In genomic region chr6:11039040-11039439, GRCh38 we compare ENCODE assay signal across 13 cellular contexts. TPM values are rescaled to one million over a fixed set of nuclear protein-coding genes. Genes with fewer than 3 reads are reported as not detected.
A peak's percentile ranks its signal among the peaks of the same experiment; 100 is the strongest.
DNase-seq lines count a peak whose midpoint lies in the region; ATAC-seq, FAIRE-seq and TF ChIP-seq lines count a peak whose summit lies in the region.
"Had no signal": no experiment of that assay in that cellular context is flagged by ENCODE, and none has a peak within 500 bp of the region (broad histone marks: within the 10 kb centered on the region; RNA-seq: fewer than 3 reads in every experiment).

No MANE protein-coding gene starts in this region.

- peak overlapping the region in 3 of 5 experiments; percentile 43 to 83 (median 73) for H3K27ac Mint-ChIP-seq in brain
- H3K27ac Mint-ChIP-seq: CD14-positive monocyte had no signal

- H3K36me3 ChIP-seq in HepG2 (replicated peaks in 1 of 2; ENCODE audit: control insufficient read depth in 1 of 2, insufficient read depth in 2 of 2, low read length in 2 of 2) (no peaks in the 10 kb centered on the region; a peak in 1 of 5 replicates), right lobe of liver (no peaks in the 10 kb centered on the region), mesendoderm (ENCODE audit: control insufficient read depth, insufficient read depth, low read length) (no peaks in the 10 kb centered on the region)
- H3K36me3 ChIP-seq: HAP-1 had no signal

- TF ChIP-seq POLR2A in HepG2 (IDR thresholded peaks at IDR 0.05; ENCODE audit: insufficient read depth in 1 of 2, low read depth in 2 of 2, low read length in 2 of 2) (peak in 1 of 2 experiments; percentile 48; a peak in 1 of 4 replicates), right lobe of liver (IDR thresholded peaks at IDR 0.05) (no peak)

- H3K4me3 ChIP-seq in HepG2 (replicated peaks in 1 of 3; ENCODE audit: insufficient read depth in 1 of 3, low read depth in 2 of 3, low read length in 3 of 3) (peak overlapping the region in 2 of 3 experiments; percentile 6 to 15; a peak in 2 of 6 replicates), right lobe of liver (no peak overlapping the region), mesendoderm (ENCODE audit: low read length) (no peak overlapping the region)
- H3K4me3 ChIP-seq: HAP-1, PC-9 had no signal

- H3K4me2 ChIP-seq in HepG2 (ENCODE audit: low read depth, low read length) (peak overlapping the region; percentile 92), mesendoderm (ENCODE audit: low read length) (no peak overlapping the region)
- H3K4me2 ChIP-seq: PC-9 had no signal

- no peak overlapping the region for H4K8ac ChIP-seq in mesendoderm (ENCODE audit: low read depth, low read length)

- no peaks in the 10 kb centered on the region for H3K36me3 Mint-ChIP-seq in brain
- H3K36me3 Mint-ChIP-seq: CD14-positive monocyte had no signal

- in situ Hi-C loops in HepG2 (cut with HindIII; ENCODE audit: extremely low pct_ligation_motif_present, low pct_unique_long_range_greater_than_20kb): no loop called here

- no peak overlapping the region for H3K23ac ChIP-seq in mesendoderm (ENCODE audit: low read length)

- no peak overlapping the region for H2AFZ ChIP-seq in HepG2 (ENCODE audit: low read length)
- H2AFZ ChIP-seq: PC-9 had no signal

- FAIRE-seq in HepG2 (lab: Jason Lieb, UNC): no peak

- TF ChIP-seq RAD21 in HepG2 (CRISPR knock-in tag; IDR thresholded peaks at IDR 0.05): no peak

- TF ChIP-seq CTCF in HepG2 (CRISPR knock-in tag; IDR thresholded peaks at IDR 0.05) (no peak), right lobe of liver (IDR thresholded peaks at IDR 0.05) (no peak), brain (conservative IDR thresholded peaks at IDR 0.05) (no peak)

- peaks cover 76% of the 10 kb centered on the region for H3K4me1 Mint-ChIP-seq in brain

- CTCF ChIA-PET in HepG2 (lab: Yijun Ruan, JAX; ENCODE audit: low intra/inter-chr PET ratio, low total read pairs): interaction anchor here (1.0 kb wide), 1 partner anchor 28 kb away, joined by 3 read pairs; no protein-coding TSS in a partner anchor

- H3K79me1 ChIP-seq in mesendoderm (ENCODE audit: low read length): no peaks in the 10 kb centered on the region

- H2BK120ac ChIP-seq in mesendoderm (ENCODE audit: low read depth, low read length): no peak overlapping the region

- intact Hi-C loops in HepG2 (cut with micrococcal nuclease; ENCODE audit: unreplicated experiment): no loop called here
- intact Hi-C loops in right lobe of liver (cut with DNase I): no loop called here

- no peaks in the 10 kb centered on the region for H4K20me1 ChIP-seq in HepG2 (ENCODE audit: insufficient read depth, low read length)

- no peak overlapping the region for H3K18ac ChIP-seq in mesendoderm (ENCODE audit: low read length)

- H3K4me3 Mint-ChIP-seq in brain: peak overlapping the region in 4 of 5 experiments; percentile 14 to 61 (median 37)

- peak in 1 of 2 experiments; percentile 85; a peak in 2 of 4 replicates for TF ChIP-seq EP300 in HepG2 (IDR thresholded peaks at IDR 0.05; ENCODE audit: low read depth in 2 of 2, low read length in 2 of 2)
- no peak for TF ChIP-seq EP300 in HepG2 (CRISPR knock-in tag; IDR thresholded peaks at IDR 0.05; ENCODE audit: borderline replicate concordance)

- no peak overlapping the region for H4K5ac ChIP-seq in mesendoderm (ENCODE audit: low read length)

- H3K4ac ChIP-seq in mesendoderm (ENCODE audit: low read depth, low read length): no peak overlapping the region

- POLR2A ChIA-PET in HepG2 (lab: Yijun Ruan, JAX): interaction anchor here (0.9 to 6.1 kb wide), 5 partner anchors 27 to 84 kb away, joined by 3 to 52 read pairs (median 14); no protein-coding TSS in a partner anchor

- H3K79me2 ChIP-seq in HepG2 (ENCODE audit: insufficient read depth, low read length): peaks cover 94% of the 10 kb centered on the region
- no peaks in the 10 kb centered on the region for H3K79me2 ChIP-seq in mesendoderm (ENCODE audit: control insufficient read depth, insufficient read depth, low read length)

- ATAC-seq in HepG2: peak; percentile 9; the same call in 2 of the 3 replicates
- ATAC-seq in right lobe of liver: no peak
- ATAC-seq in HG03378 (IDR thresholded peaks at IDR 0.05; ENCODE audit: unreplicated experiment): no peak
- ATAC-seq in GM19467 (IDR thresholded peaks at IDR 0.05; ENCODE audit: unreplicated experiment): no peak

- no peaks in the 10 kb centered on the region; a peak in 1 of 5 replicates for H3K27me3 ChIP-seq in HepG2 (ENCODE audit: control insufficient read depth in 1 of 2, insufficient read depth in 2 of 2, low read length in 2 of 2)
- H3K27me3 ChIP-seq in right lobe of liver: no peaks in the 10 kb centered on the region
- H3K27me3 ChIP-seq in mesendoderm (ENCODE audit: insufficient read depth, low read length, poor library complexity): peaks cover 11% of the 10 kb centered on the region

- BruUV-seq in HepG2 (replicated peaks; lab: Mats Ljungman, UMichigan): no TSS peak

- H3K56ac ChIP-seq in mesendoderm (ENCODE audit: low read length): no peak overlapping the region

- H3K9ac ChIP-seq in HepG2 (ENCODE audit: insufficient read depth, low read depth, low read length) (no peak overlapping the region), mesendoderm (ENCODE audit: low read length) (no peak overlapping the region)

- H3K9me3 Mint-ChIP-seq in brain: peaks cover 0 to 4% (median 0%) of the 10 kb centered on the region in 5 experiments

- no peak overlapping the region for H2BK15ac ChIP-seq in mesendoderm (replicated peaks; ENCODE audit: low read depth)

- peaks cover 5% of the 10 kb centered on the region for H3K27me3 Mint-ChIP-seq in brain

- H3K9me3 ChIP-seq in HepG2 (ENCODE audit: low read length) (no peaks in the 10 kb centered on the region), right lobe of liver (no peaks in the 10 kb centered on the region)
- H3K9me3 ChIP-seq: HAP-1 had no signal

- DNase-seq in HepG2 (ENCODE audit: low spot score) (peak; percentile 35), right lobe of liver (no peak), NCI-H1930 (lab: John Stamatoyannopoulos, UW) (peak; percentile 36 to 40), mesendoderm (no peak)
- DNase-seq: KBM-7, NCI-H1105 treated with DMSO at 0.1 percent for 48 hours, PC-9, T-helper 1 cell had no signal

- no peak overlapping the region for H2AK5ac ChIP-seq in mesendoderm (ENCODE audit: low read length)

- WGBS in HepG2 (ENCODE audit: low lambda C conversion rate): 4% methylated on average over 1 of the region's 1 CpG
- WGBS in right lobe of liver (ENCODE audit: insufficient coverage, low coverage, low lambda C conversion rate, missing lambda C conversion rate): 67% methylated on average over 1 of the region's 1 CpG
- no CpG with 5 or more reads among the region's 1 CpG for WGBS in mesendoderm (ENCODE audit: extremely low coverage, insufficient coverage, low lambda C conversion rate)

- H3K4me1 ChIP-seq in HepG2 (ENCODE audit: insufficient read depth, low read length) (peaks cover 87% of the 10 kb centered on the region), right lobe of liver (peaks cover 0 to 8% (median 0%) of the 10 kb centered on the region in 4 donors), mesendoderm (ENCODE audit: control insufficient read depth, low read depth, low read length) (peaks cover 5% of the 10 kb centered on the region)

- no peak overlapping the region for H2BK5ac ChIP-seq in mesendoderm (ENCODE audit: low read length)

- H3K27ac ChIP-seq in HepG2 (ENCODE audit: extremely low read length, insufficient read depth, low read length) (peak overlapping the region; percentile 48), right lobe of liver (no peak overlapping the region), mesendoderm (ENCODE audit: low read depth, low read length) (no peak overlapping the region)
- H3K27ac ChIP-seq: PC-9 had no signal

RNA-seq across cellular contexts. Expression of gene ELOVL2, which starts 5.1 kb away (rescaled TPM):
- total RNA-seq in HepG2 (2016; rRNA removed; fragmentation: Illumina TruSeq; extraction: Trizol) (60.1 and 65.4 TPM in 2 replicates), right lobe of liver (10 to 100 TPM in 5 of 6 experiments, 1 to 10 TPM in 1; 7.1 to 24.4 (median 14.4) TPM)
- 16.2 and 17.4 TPM in 2 replicates for total RNA-seq in HepG2 (2016; cell fraction: cytosol; rRNA removed; fragmentation: Illumina TruSeq; extraction: Trizol; ENCODE audit: low read depth)
- total RNA-seq in HepG2 (2016; cell fraction: insoluble cytoplasmic fraction; rRNA removed; fragmentation: Illumina TruSeq; extraction: Trizol): 56.0 and 65.6 TPM in 2 replicates
- total RNA-seq in HepG2 (2016; cell fraction: membrane; rRNA removed; fragmentation: Illumina TruSeq; extraction: Trizol): 63.8 and 70.3 TPM in 2 replicates
- 58.7 and 63.1 TPM in 2 replicates for total RNA-seq in HepG2 (2016; cell fraction: nucleus; rRNA removed; fragmentation: Illumina TruSeq; extraction: Trizol)
- polyA plus RNA-seq in HepG2 (2011; rRNA removed) (32.1 and 43.6 TPM in 2 replicates), brain (ENCODE audit: insufficient read depth, low read depth, low replicate concordance) (25.3 TPM)
- 20.8 and 31.9 TPM in 2 replicates for polyA plus RNA-seq in HepG2 (2011; cell fraction: cytosol; rRNA removed)
- polyA plus RNA-seq in HepG2 (2011; cell fraction: nucleus; rRNA removed): 13.8 and 15.2 TPM in 2 replicates
- polyA plus RNA-seq in HepG2 (2012): 48.1 and 62.3 TPM in 2 replicates
- polyA plus RNA-seq in HepG2 (2016; cell fraction: cytosol; fragmentation: Illumina TruSeq; extraction: Trizol; ENCODE audit: low read depth): 17.6 and 20.3 TPM in 2 replicates
- 68.4 and 70.1 TPM in 2 replicates for polyA plus RNA-seq in HepG2 (2016; cell fraction: insoluble cytoplasmic fraction; fragmentation: Illumina TruSeq; extraction: Trizol; ENCODE audit: low read depth)
- polyA plus RNA-seq in HepG2 (2016; cell fraction: membrane; fragmentation: Illumina TruSeq; extraction: Trizol; ENCODE audit: low read depth): 54.8 and 56.6 TPM in 2 replicates
- 89.1 and 92.2 TPM in 2 replicates for polyA plus RNA-seq in HepG2 (2016; cell fraction: nucleus; fragmentation: Illumina TruSeq; extraction: Trizol; ENCODE audit: insufficient read depth, low read depth)
- 43.3 TPM in 1 of 2 replicates, not detected in the other for polyA minus RNA-seq in HepG2 (2011; rRNA and poly(A)+ RNA removed; ENCODE audit: low replicate concordance)
- 26.2 and 28.8 TPM in 2 replicates for polyA minus RNA-seq in HepG2 (2011; cell fraction: cytosol; rRNA and poly(A)+ RNA removed)
- 17.1 and 19.9 TPM in 2 replicates for polyA minus RNA-seq in HepG2 (2011; cell fraction: nucleus; rRNA and poly(A)+ RNA removed)
- 3.0 TPM for polyA plus RNA-seq in mesendoderm (2013, experiment 1 of 2)
- 3.3 TPM for polyA plus RNA-seq in mesendoderm (2013, experiment 2 of 2)
- polyA plus RNA-seq: CD14-positive monocyte had no signal

RNA-seq across cellular contexts. Expression of gene SMIM13, which starts 54.6 kb away (rescaled TPM):
- total RNA-seq in HepG2 (2016; rRNA removed; fragmentation: Illumina TruSeq; extraction: Trizol) (9.5 and 10.2 TPM in 2 replicates), right lobe of liver (1 to 10 TPM; 6.4 to 9.5 (median 7.6) TPM)
- total RNA-seq in HepG2 (2016; cell fraction: cytosol; rRNA removed; fragmentation: Illumina TruSeq; extraction: Trizol; ENCODE audit: low read depth): 7.2 and 7.8 TPM in 2 replicates
- total RNA-seq in HepG2 (2016; cell fraction: insoluble cytoplasmic fraction; rRNA removed; fragmentation: Illumina TruSeq; extraction: Trizol): 8.5 and 9.8 TPM in 2 replicates
- total RNA-seq in HepG2 (2016; cell fraction: membrane; rRNA removed; fragmentation: Illumina TruSeq; extraction: Trizol): 10.2 and 12.9 TPM in 2 replicates
- 12.8 and 14.5 TPM in 2 replicates for total RNA-seq in HepG2 (2016; cell fraction: nucleus; rRNA removed; fragmentation: Illumina TruSeq; extraction: Trizol)
- polyA plus RNA-seq in HepG2 (2011; rRNA removed) (2.5 and 2.7 TPM in 2 replicates), brain (ENCODE audit: insufficient read depth, low read depth, low replicate concordance) (6.4 TPM)
- polyA plus RNA-seq in HepG2 (2011; cell fraction: cytosol; rRNA removed): 1.2 and 1.9 TPM in 2 replicates
- polyA plus RNA-seq in HepG2 (2011; cell fraction: nucleus; rRNA removed): 1.6 and 2.3 TPM in 2 replicates
- 6.0 and 6.5 TPM in 2 replicates for polyA plus RNA-seq in HepG2 (2012)
- polyA plus RNA-seq in HepG2 (2016; cell fraction: cytosol; fragmentation: Illumina TruSeq; extraction: Trizol; ENCODE audit: low read depth): 11.0 and 14.0 TPM in 2 replicates
- polyA plus RNA-seq in HepG2 (2016; cell fraction: insoluble cytoplasmic fraction; fragmentation: Illumina TruSeq; extraction: Trizol; ENCODE audit: low read depth): 10.4 and 11.8 TPM in 2 replicates
- polyA plus RNA-seq in HepG2 (2016; cell fraction: membrane; fragmentation: Illumina TruSeq; extraction: Trizol; ENCODE audit: low read depth): 13.1 and 14.3 TPM in 2 replicates
- 15.6 and 18.1 TPM in 2 replicates for polyA plus RNA-seq in HepG2 (2016; cell fraction: nucleus; fragmentation: Illumina TruSeq; extraction: Trizol; ENCODE audit: insufficient read depth, low read depth)
- 1.7 and 2.9 TPM in 2 replicates for polyA minus RNA-seq in HepG2 (2011; rRNA and poly(A)+ RNA removed; ENCODE audit: low replicate concordance)
- polyA minus RNA-seq in HepG2 (2011; cell fraction: cytosol; rRNA and poly(A)+ RNA removed): 2.0 and 5.2 TPM in 2 replicates
- polyA minus RNA-seq in HepG2 (2011; cell fraction: nucleus; rRNA and poly(A)+ RNA removed): 10.0 and 11.2 TPM in 2 replicates
- 9.3 TPM for polyA plus RNA-seq in mesendoderm (2013, experiment 1 of 2)
- 9.0 TPM for polyA plus RNA-seq in mesendoderm (2013, experiment 2 of 2)

Comparison
In these comparisons a context has a peak if more than half of its experiments do, and no peak if none do; other contexts are left out.
1. DNase-seq: peak in HepG2 (single experiment) and NCI-H1930 (2 of 2); none in right lobe of liver (0 of 3) and mesendoderm (single experiment).
2. H3K4me3 ChIP-seq: peak in HepG2 (2 of 3); none in right lobe of liver (0 of 3) and mesendoderm (single experiment).